In genomic region chr1:174217787-174218574, GRCh38 we compare ENCODE assay signal across 8 cellular contexts. TPM values are rescaled to one million over a fixed set of nuclear protein-coding genes. Genes with fewer than 3 reads are reported as not detected.
A peak's percentile ranks its signal among the peaks of the same experiment; 100 is the strongest.
DNase-seq lines count a peak whose midpoint lies in the region; ATAC-seq, FAIRE-seq and TF ChIP-seq lines count a peak whose summit lies in the region.

No MANE protein-coding gene starts in this region.

- peak; percentile 57 for DNase-seq in activated CD4-positive, alpha-beta T cell treated with anti-CD3 and anti-CD28 coated beads, Interleukin-2, amount 10 ng/mL, durations not matched to agents 24 days and 14 days
- DNase-seq in activated CD4-positive, alpha-beta T cell treated with anti-CD3 and anti-CD28 coated beads, Interleukin-2, amount 50 U/mL, for 4 hours: no peak
- peak; percentile 52 for DNase-seq in PC-3
- peak in 6 of 9 donors; percentile 2 to 46 (median 34) for DNase-seq in naive thymus-derived CD4-positive, alpha-beta T cell
- DNase-seq in OCI-M2 (lab: John Stamatoyannopoulos, UW; ENCODE audit: unreplicated experiment): no peak

- H3K4me3 ChIP-seq in PC-3 (ENCODE audit: low read length): no peak overlapping the region
- no peak overlapping the region for H3K4me3 ChIP-seq in naive thymus-derived CD4-positive, alpha-beta T cell (ENCODE audit: low read length)

- H3K27ac ChIP-seq in PC-3 (ENCODE audit: low read length): no peak overlapping the region
- H3K27ac ChIP-seq in naive thymus-derived CD4-positive, alpha-beta T cell (ENCODE audit: low read depth, low read length): no peak overlapping the region

- H3K9ac ChIP-seq in PC-3 (ENCODE audit: low read length): no peak overlapping the region

- H3K4me1 Mint-ChIP-seq in activated CD4-positive, alpha-beta T cell treated with anti-CD3 and anti-CD28 coated beads, Interleukin-2, amount 10 ng/mL, durations not matched to agents 24 days and 14 days: no peaks in the 10 kb centered on the region
- H3K4me1 Mint-ChIP-seq in naive thymus-derived CD4-positive, alpha-beta T cell: peaks cover 0 to 8% (median 0%) of the 10 kb centered on the region in 7 donors

- H3K36me3 ChIP-seq in PC-3 (ENCODE audit: low read depth, low read length): no peaks in the 10 kb centered on the region; the same call in 1 of the 2 replicates
- peaks cover 0 to 9% (median 0%) of the 10 kb centered on the region in 3 experiments for H3K36me3 ChIP-seq in naive thymus-derived CD4-positive, alpha-beta T cell (ENCODE audit: control insufficient read depth in 2 of 3, insufficient read depth in 3 of 3, low read length in 3 of 3)

- no peaks in the 10 kb centered on the region for H4K20me1 ChIP-seq in PC-3 (ENCODE audit: low read length)

- H3K79me2 ChIP-seq in PC-3 (ENCODE audit: low read length): no peaks in the 10 kb centered on the region

- H3K27me3 Mint-ChIP-seq in activated CD4-positive, alpha-beta T cell treated with anti-CD3 and anti-CD28 coated beads, Interleukin-2, amount 10 ng/mL, durations not matched to agents 24 days and 14 days: no peaks in the 10 kb centered on the region
- no peaks in the 10 kb centered on the region for H3K27me3 Mint-ChIP-seq in naive thymus-derived CD4-positive, alpha-beta T cell

- CTCF ChIA-PET in PC-3 (lab: Charles Lee): interaction anchor here (0.6 kb wide), 1 partner anchor 28 kb away, joined by 3 read pairs; no protein-coding TSS in a partner anchor
- CTCF ChIA-PET in naive thymus-derived CD4-positive, alpha-beta T cell (lab: Charles Lee): interaction anchor here (0.6 to 1.7 kb wide), 13 partner anchors 11 to 1795 kb away, joined by 3 to 8 read pairs (median 4); partner anchors contain the start of gene ZBTB37

- H3K36me3 Mint-ChIP-seq in activated CD4-positive, alpha-beta T cell treated with anti-CD3 and anti-CD28 coated beads, Interleukin-2, amount 10 ng/mL, durations not matched to agents 24 days and 14 days (ENCODE audit: low read depth): peaks cover 18% of the 10 kb centered on the region
- peaks cover 10 to 21% (median 20%) of the 10 kb centered on the region in 5 donors for H3K36me3 Mint-ChIP-seq in naive thymus-derived CD4-positive, alpha-beta T cell

- no peaks in the 10 kb centered on the region for H3K9me3 Mint-ChIP-seq in activated CD4-positive, alpha-beta T cell treated with anti-CD3 and anti-CD28 coated beads, Interleukin-2, amount 10 ng/mL, durations not matched to agents 24 days and 14 days
- H3K9me3 Mint-ChIP-seq in naive thymus-derived CD4-positive, alpha-beta T cell: peaks cover 0 to 4% (median 0%) of the 10 kb centered on the region in 11 donors

- no peaks in the 10 kb centered on the region for H3K9me2 ChIP-seq in PC-3 (replicated peaks; ENCODE audit: low read length)

- H3K4me1 ChIP-seq in PC-3 (ENCODE audit: insufficient read depth, low read length): no peaks in the 10 kb centered on the region; the same call in 1 of the 2 replicates
- no peaks in the 10 kb centered on the region for H3K4me1 ChIP-seq in naive thymus-derived CD4-positive, alpha-beta T cell (ENCODE audit: control insufficient read depth in 2 of 2, insufficient read depth in 2 of 2, low read length in 2 of 2)

- no TSS peak for BruUV-seq in PC-3 (replicated peaks; lab: Mats Ljungman, UMichigan)

- peak; percentile 89 for FAIRE-seq in endometrium (lab: Jason Lieb, UNC)

- no peak overlapping the region for H3K27ac Mint-ChIP-seq in activated CD4-positive, alpha-beta T cell treated with anti-CD3 and anti-CD28 coated beads, Interleukin-2, amount 10 ng/mL, durations not matched to agents 24 days and 14 days
- H3K27ac Mint-ChIP-seq in naive thymus-derived CD4-positive, alpha-beta T cell: no peak overlapping the region

- H2AFZ ChIP-seq in PC-3 (ENCODE audit: low read length): no peak overlapping the region

- POLR2A ChIA-PET in PC-3 (lab: Charles Lee; ENCODE audit: unreplicated experiment): interaction anchor here (0.6 kb wide), 1 partner anchor 109 kb away, joined by 5 read pairs; no protein-coding TSS in a partner anchor
- POLR2A ChIA-PET in naive thymus-derived CD4-positive, alpha-beta T cell (lab: Charles Lee): interaction anchor here (0.6 kb wide), 2 partner anchors 195 to 354 kb away, joined by 3 read pairs; no protein-coding TSS in a partner anchor

- ATAC-seq in HG03354 (IDR thresholded peaks at IDR 0.05; ENCODE audit: poor library complexity, severe bottlenecking, unreplicated experiment) (peak; percentile 66), PC-3 (peak; percentile 46), HG03039 (IDR thresholded peaks at IDR 0.05; ENCODE audit: unreplicated experiment) (no peak)
- peak; percentile 69 for ATAC-seq in naive thymus-derived CD4-positive, alpha-beta T cell

- intact Hi-C loops in activated CD4-positive, alpha-beta T cell treated with anti-CD3 and anti-CD28 coated beads, Interleukin-2, amount 10 ng/mL, durations not matched to agents 24 days and 14 days (cut with micrococcal nuclease): loop anchor here (1.0 to 5.0 kb wide), 4 partner anchors 58 to 796 kb away; partner anchors contain the start of gene RC3H1
- intact Hi-C loops in PC-3 (cut with micrococcal nuclease): loop anchor here (1.0 to 5.0 kb wide), 2 partner anchors 56 to 124 kb away; no protein-coding TSS in a partner anchor
- intact Hi-C loops in naive thymus-derived CD4-positive, alpha-beta T cell (cut with micrococcal nuclease): loop anchor here (1.0 to 5.0 kb wide), 10 partner anchors 59 to 1473 kb away; partner anchors contain the start of genes CENPL (in 1 of the 2), DARS2 (in 1 of the 2), RABGAP1L (in 1 of the 2) and ZBTB37 (in 1 of the 2)

- H3K9me3 ChIP-seq in PC-3 (ENCODE audit: low read length): no peaks in the 10 kb centered on the region
- no peaks in the 10 kb centered on the region for H3K9me3 ChIP-seq in naive thymus-derived CD4-positive, alpha-beta T cell (ENCODE audit: control insufficient read depth in 2 of 3, low read length in 3 of 3)

- no peak overlapping the region for H3K4me3 Mint-ChIP-seq in activated CD4-positive, alpha-beta T cell treated with anti-CD3 and anti-CD28 coated beads, Interleukin-2, amount 10 ng/mL, durations not matched to agents 24 days and 14 days
- H3K4me3 Mint-ChIP-seq in naive thymus-derived CD4-positive, alpha-beta T cell: no peak overlapping the region

- H3K27me3 ChIP-seq in PC-3 (ENCODE audit: low read length): no peaks in the 10 kb centered on the region
- H3K27me3 ChIP-seq in naive thymus-derived CD4-positive, alpha-beta T cell (ENCODE audit: control insufficient read depth in 2 of 2, insufficient read depth in 2 of 2, low read length in 2 of 2): no peaks in the 10 kb centered on the region

- H3F3A ChIP-seq in PC-3 (ENCODE audit: low read length, unreplicated experiment): no peaks in the 10 kb centered on the region

- peak; percentile 75 for TF ChIP-seq CTCF in PC-3 (conservative IDR thresholded peaks at IDR 0.05; ENCODE audit: low read depth, low read length)

- no peak overlapping the region for H3K4me2 ChIP-seq in PC-3 (ENCODE audit: low read length)

RNA-seq across cellular contexts. Expression of gene RABGAP1L, which starts 58.7 kb away (rescaled TPM):
- 36.9 and 37.2 TPM in 2 replicates for total RNA-seq in activated CD4-positive, alpha-beta T cell treated with anti-CD3 and anti-CD28 coated beads, Interleukin-2, amount 10 ng/mL, durations not matched to agents 24 days and 14 days
- total RNA-seq in PC-3 (2014; rRNA removed): 11.8 and 24.4 TPM in 2 replicates
- total RNA-seq in naive thymus-derived CD4-positive, alpha-beta T cell: 10 to 100 TPM; 51.9 to 97.4 (median 74.3) TPM
- 10 to 100 TPM; 38.4 to 40.4 TPM for polyA plus RNA-seq in naive thymus-derived CD4-positive, alpha-beta T cell

Comparison
In these comparisons a context has a peak if more than half of its experiments do, and no peak if none do; other contexts are left out.
1. DNase-seq: peak in activated CD4-positive, alpha-beta T cell treated with anti-CD3 and anti-CD28 coated beads, Interleukin-2, amount 10 ng/mL, durations not matched to agents 24 days and 14 days (single experiment), PC-3 (single experiment) and naive thymus-derived CD4-positive, alpha-beta T cell (6 of 9); none in activated CD4-positive, alpha-beta T cell treated with anti-CD3 and anti-CD28 coated beads, Interleukin-2, amount 50 U/mL, for 4 hours (0 of 2) and OCI-M2 (single experiment).